13 cellular contexts compared by ENCODE assay signal in genomic region chr11:126466288-126467045, GRCh38.
DNase-seq lines count a peak whose midpoint lies in the region; ATAC-seq and TF ChIP-seq lines count a peak whose summit lies in the region.
"Had no signal": no experiment of that assay in that cellular context is flagged by ENCODE, and none has a peak within 500 bp of the region (broad histone marks: within the 10 kb centered on the region; RNA-seq: fewer than 3 reads in every experiment).

No MANE protein-coding gene starts in this region.

- H3K9me3 Mint-ChIP-seq in brain, result peaks cover 0 to 7% (median 4%) of the 10 kb centered on the region in 5 experiments
- H3K9me3 Mint-ChIP-seq in chondrocyte (ENCODE audit: low read depth), result peaks cover 3% of the 10 kb centered on the region

- no peak overlapping the region for H3K27ac ChIP-seq in right cardiac atrium (ENCODE audit: low read length)
- peak overlapping the region; percentile 40 to 90 (median 79) for H3K27ac ChIP-seq in upper lobe of left lung
- no peak overlapping the region for H3K27ac ChIP-seq in uterus

- 73% methylated on average over 18 of the region's 18 CpGs for WGBS in right cardiac atrium
- 63 to 64% methylated on average over 16 to 18 of the region's 18 CpGs for WGBS in upper lobe of left lung, 2 donors

- TF ChIP-seq POLR2A in upper lobe of left lung (IDR thresholded peaks at IDR 0.05) (no peak), uterus (IDR thresholded peaks at IDR 0.05) (no peak)

- H3K79me2 ChIP-seq in Loucy (ENCODE audit: insufficient read depth, low read length), result no peaks in the 10 kb centered on the region

- H4K20me1 ChIP-seq in Loucy (ENCODE audit: insufficient read depth, low read length, poor library complexity, severe bottlenecking), result no peaks in the 10 kb centered on the region

- H3K9me2 ChIP-seq in Loucy (replicated peaks; ENCODE audit: low read depth, low read length), result no peaks in the 10 kb centered on the region

- no peak for TF ChIP-seq EP300 in upper lobe of left lung (IDR thresholded peaks at IDR 0.05)

- no peak for TF ChIP-seq CTCF in Loucy (conservative IDR thresholded peaks at IDR 0.05; ENCODE audit: low read length)
- no peak for TF ChIP-seq CTCF in brain (conservative IDR thresholded peaks at IDR 0.05)
- no peak for TF ChIP-seq CTCF in upper lobe of left lung (IDR thresholded peaks at IDR 0.05)
- TF ChIP-seq CTCF in uterus (IDR thresholded peaks at IDR 0.05), result no peak
- no peak for TF ChIP-seq CTCF in chondrocyte (IDR thresholded peaks at IDR 0.05)

- no peak overlapping the region for H2AFZ ChIP-seq in Loucy (ENCODE audit: low read length)

- intact Hi-C loops in right cardiac atrium (cut with DNase I), result no loop called here
- intact Hi-C loops in left ventricle myocardium superior (cut with micrococcal nuclease), result no loop called here
- intact Hi-C loops in uterus (cut with DNase I; ENCODE audit: low total_unique reads), result no loop called here

- H3K36me3 Mint-ChIP-seq in brain, result peaks cover 22% of the 10 kb centered on the region
- H3K36me3 Mint-ChIP-seq in chondrocyte (ENCODE audit: low read depth), result no peaks in the 10 kb centered on the region

- H3K4me3 Mint-ChIP-seq in brain, result peak overlapping the region in 1 of 5 experiments; percentile 36
- no peak overlapping the region for H3K4me3 Mint-ChIP-seq in chondrocyte (ENCODE audit: unreplicated experiment)

- peaks cover 4% of the 10 kb centered on the region for H3K27me3 Mint-ChIP-seq in brain
- no peaks in the 10 kb centered on the region for H3K27me3 Mint-ChIP-seq in chondrocyte (ENCODE audit: low read depth)

- no peak for ATAC-seq in right cardiac atrium
- no peak for ATAC-seq in left ventricle myocardium superior
- no peak for ATAC-seq in upper lobe of left lung (ENCODE audit: low FRiP score in 2 of 2)
- ATAC-seq: sciatic nerve had no signal

- H3K27me3 ChIP-seq in right cardiac atrium (ENCODE audit: control insufficient read depth, insufficient read depth) (no peaks in the 10 kb centered on the region), Loucy (ENCODE audit: insufficient read depth, low read length, poor library complexity, severe bottlenecking) (no peaks in the 10 kb centered on the region), upper lobe of left lung (no peaks in the 10 kb centered on the region), uterus (no peaks in the 10 kb centered on the region)

- H3F3A ChIP-seq in Loucy (ENCODE audit: low read depth), result no peaks in the 10 kb centered on the region

- H3K36me3 ChIP-seq in Loucy (ENCODE audit: insufficient read depth, low read length) (no peaks in the 10 kb centered on the region), upper lobe of left lung (no peaks in the 10 kb centered on the region), uterus (no peaks in the 10 kb centered on the region)

- peak overlapping the region; percentile 53 for H3K4me2 ChIP-seq in Loucy (ENCODE audit: low read depth, low read length, poor library complexity, severe bottlenecking)

- H3K4me1 ChIP-seq in right cardiac atrium (ENCODE audit: control insufficient read depth, insufficient read depth, low read length) (no peaks in the 10 kb centered on the region), Loucy (ENCODE audit: insufficient read depth, low read length, poor library complexity, severe bottlenecking) (peaks cover 33% of the 10 kb centered on the region), upper lobe of left lung (peaks cover 39 to 64% (median 56%) of the 10 kb centered on the region in 4 donors), uterus (no peaks in the 10 kb centered on the region)

- no peak overlapping the region for H3K4me3 ChIP-seq in right cardiac atrium (ENCODE audit: low read length)
- no peak overlapping the region for H3K4me3 ChIP-seq in Loucy (ENCODE audit: low read length, poor library complexity, severe bottlenecking)
- no peak overlapping the region for H3K4me3 ChIP-seq in upper lobe of left lung
- H3K4me3 ChIP-seq in uterus, result no peak overlapping the region

- H3K4me1 Mint-ChIP-seq in brain (peaks cover 29% of the 10 kb centered on the region), chondrocyte (ENCODE audit: low read depth) (peaks cover 9% of the 10 kb centered on the region)

- H3K9me3 ChIP-seq in right cardiac atrium (ENCODE audit: control insufficient read depth, low read length) (no peaks in the 10 kb centered on the region), Loucy (ENCODE audit: insufficient read depth, low read depth, low read length) (no peaks in the 10 kb centered on the region), upper lobe of left lung (no peaks in the 10 kb centered on the region), uterus (no peaks in the 10 kb centered on the region)

- peak overlapping the region; percentile 57 to 85 (median 84) for H3K27ac Mint-ChIP-seq in brain
- no peak overlapping the region for H3K27ac Mint-ChIP-seq in chondrocyte (ENCODE audit: unreplicated experiment)
- H3K27ac Mint-ChIP-seq: activated T-helper 1 cell treated with anti-CD3 and anti-CD28 coated beads, Interleukin-12 subunit alpha, Interleukin-12 subunit beta, Interleukin-2, Interleukin-4 antibody, amounts not matched to agents 30 ng/mL and 10 ng/mL and 1 ng/mL, durations not matched to agents 14 hours and 24 hours and 36 hours had no signal

- peak overlapping the region; percentile 49 for H3K9ac ChIP-seq in Loucy (ENCODE audit: low read depth, low read length, poor library complexity, severe bottlenecking)

- peak in 2 of 3 donors; percentile 33 to 37 for DNase-seq in right cardiac atrium
- DNase-seq in left ventricle myocardium superior, result no peak
- DNase-seq in upper lobe of left lung, result peak in 1 of 2 donors; percentile 70
- no peak for DNase-seq in inferior parietal cortex (ENCODE audit: extremely low spot score)
- DNase-seq in uterus, result no peak
- no peak for DNase-seq in chondrocyte (ENCODE audit: low spot score)
- DNase-seq: hippocampal formation, left cardiac atrium, T-helper 9 cell had no signal

Comparison
In these comparisons a context has a peak if more than half of its experiments do, and no peak if none do; other contexts are left out.
1. DNase-seq: peak in right cardiac atrium (2 of 3); none in left ventricle myocardium superior (single experiment), inferior parietal cortex (single experiment), uterus (0 of 2) and chondrocyte (single experiment).
2. H3K27ac ChIP-seq: peak in upper lobe of left lung (4 of 4); none in right cardiac atrium (single experiment) and uterus (0 of 2).